Comparison of ENCODE assay signal across 15 cellular contexts in the genomic region with DNA sequence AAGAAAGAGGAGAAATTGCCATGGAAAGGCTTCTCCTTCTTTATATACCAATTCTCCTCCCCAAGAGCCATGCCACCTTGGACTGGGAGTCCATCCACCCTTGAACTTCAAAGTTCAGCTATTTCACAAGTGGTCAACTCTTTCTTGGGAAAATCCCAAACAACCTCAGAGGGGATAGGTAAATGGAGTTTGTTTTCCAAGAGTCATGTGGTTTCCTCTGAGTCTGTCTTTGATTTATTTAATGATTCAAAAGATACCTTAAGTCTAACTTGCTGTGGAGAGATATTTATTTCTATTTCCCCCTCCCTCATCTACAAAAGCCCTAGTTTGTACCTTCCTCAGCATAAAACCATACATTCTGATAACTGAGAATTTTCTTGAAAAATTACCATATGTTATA.
DNase-seq lines count a peak whose midpoint lies in the region; ATAC-seq lines count a peak whose summit lies in the region.
"Had no signal": no experiment of that assay in that cellular context is flagged by ENCODE, and none has a peak within 500 bp of the region (broad histone marks: within the 10 kb centered on the region; RNA-seq: fewer than 3 reads in every experiment).

No MANE protein-coding gene starts in this region.

- ATAC-seq in left lobe of liver (no peak), HG02840 (IDR thresholded peaks at IDR 0.05; ENCODE audit: low FRiP score, unreplicated experiment) (no peak), HG02759 (IDR thresholded peaks at IDR 0.05; ENCODE audit: unreplicated experiment) (no peak)

- no peaks in the 10 kb centered on the region for H3K27me3 ChIP-seq in endocrine pancreas (ENCODE audit: control insufficient read depth, insufficient read depth, low read length)
- H3K27me3 ChIP-seq: BLaER1 had no signal

- no peaks in the 10 kb centered on the region for H3K36me3 ChIP-seq in endocrine pancreas (ENCODE audit: control insufficient read depth, insufficient read depth, low read length)
- H3K36me3 ChIP-seq: BLaER1 had no signal

- H3K4me1 ChIP-seq in endocrine pancreas (ENCODE audit: control insufficient read depth, insufficient read depth, low read length), result peaks cover 7% of the 10 kb centered on the region

- peak overlapping the region; percentile 43 for H3K4me3 ChIP-seq in endocrine pancreas (ENCODE audit: control insufficient read depth, insufficient read depth, low read length)
- H3K4me3 ChIP-seq: BLaER1 had no signal

- DNase-seq in DMS53 (lab: John Stamatoyannopoulos, UW) (peak; percentile 10), DMS53 treated with DMSO at 0.1 percent for 48 hours (lab: John Stamatoyannopoulos, UW; ENCODE audit: unreplicated experiment) (no peak), kidney glomerular epithelial cell (lab: John Stamatoyannopoulos, UW) (peak; percentile 26), left lobe of liver (ENCODE audit: low spot score) (no peak), 8988T (no peak)
- DNase-seq: AML-193; CD8-positive, alpha-beta memory T cell; DND-41; GDM1; HCEC 1CT; HFFc6 had no signal

- no peak overlapping the region for H3K9ac ChIP-seq in endocrine pancreas (ENCODE audit: control insufficient read depth, insufficient read depth, low read length)
- H3K9ac ChIP-seq: BLaER1 had no signal

- no peaks in the 10 kb centered on the region for H3K9me3 ChIP-seq in endocrine pancreas (ENCODE audit: control insufficient read depth, low read length)

Comparison
In these comparisons a context has a peak if more than half of its experiments do, and no peak if none do; other contexts are left out.
1. DNase-seq: peak in DMS53 (single experiment) and kidney glomerular epithelial cell (single experiment); none in DMS53 treated with DMSO at 0.1 percent for 48 hours (single experiment), left lobe of liver (single experiment) and 8988T (single experiment).